1 cellular context compared by ENCODE assay signal in the genomic region with DNA sequence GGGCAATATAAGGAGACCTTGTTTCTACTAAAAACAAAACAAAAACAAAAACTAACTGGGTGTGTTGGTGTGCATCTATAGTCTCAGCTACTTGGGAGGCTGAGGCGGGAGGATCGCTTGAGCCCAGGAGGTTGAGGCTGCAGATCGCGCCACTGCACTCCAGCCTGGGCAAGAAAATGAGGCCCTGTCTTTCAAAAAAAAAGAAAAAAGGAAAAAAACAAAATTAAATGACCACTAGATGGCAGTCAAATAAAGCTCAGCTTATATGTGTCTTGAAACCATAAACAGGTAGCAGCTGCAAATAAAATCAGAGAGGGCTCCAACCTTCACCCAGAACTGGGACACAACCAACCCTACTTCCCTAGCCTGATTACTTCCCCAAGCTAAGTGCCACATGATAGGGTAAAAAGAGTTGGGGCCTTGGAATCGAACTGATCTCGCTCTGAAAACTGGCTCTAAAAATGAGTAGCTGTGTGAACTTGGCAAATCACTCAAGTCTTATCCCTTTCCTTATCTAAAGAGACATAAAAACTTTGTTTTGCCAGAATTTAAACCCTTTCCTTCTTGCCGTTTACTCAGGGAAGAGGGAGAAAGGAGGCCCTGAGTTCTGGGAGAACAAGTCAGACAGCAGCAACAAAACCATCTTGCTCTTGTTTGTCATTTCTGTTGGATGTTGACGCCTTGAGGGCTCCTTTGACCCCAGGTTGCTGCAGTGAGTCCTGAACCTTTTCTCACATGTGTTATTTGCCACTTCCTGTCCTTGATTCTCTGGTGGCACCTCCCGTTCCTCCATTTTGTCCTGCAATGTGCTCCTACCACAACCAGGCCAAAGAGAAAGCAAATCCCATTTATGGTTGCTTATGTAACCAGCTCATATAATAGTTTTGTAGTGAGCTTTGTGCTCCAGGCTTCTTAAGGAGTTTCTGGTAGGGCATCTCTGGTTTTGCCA.
TF ChIP-seq lines count a peak whose summit lies in the region.

No MANE protein-coding gene starts in this region.

TF ChIP-seq in HEK293, 187 proteins besides CTCF, POLR2A, EP300 and RAD21 (continued from another document):
- TF ChIP-seq, protein P1, sequence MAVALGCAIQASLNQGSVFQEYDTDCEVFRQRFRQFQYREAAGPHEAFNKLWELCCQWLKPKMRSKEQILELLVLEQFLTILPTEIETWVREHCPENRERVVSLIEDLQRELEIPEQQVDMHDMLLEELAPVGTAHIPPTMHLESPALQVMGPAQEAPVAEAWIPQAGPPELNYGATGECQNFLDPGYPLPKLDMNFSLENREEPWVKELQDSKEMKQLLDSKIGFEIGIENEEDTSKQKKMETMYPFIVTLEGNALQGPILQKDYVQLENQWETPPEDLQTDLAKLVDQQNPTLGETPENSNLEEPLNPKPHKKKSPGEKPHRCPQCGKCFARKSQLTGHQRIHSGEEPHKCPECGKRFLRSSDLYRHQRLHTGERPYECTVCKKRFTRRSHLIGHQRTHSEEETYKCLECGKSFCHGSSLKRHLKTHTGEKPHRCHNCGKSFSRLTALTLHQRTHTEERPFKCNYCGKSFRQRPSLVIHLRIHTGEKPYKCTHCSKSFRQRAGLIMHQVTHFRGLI (tag by site-specific recombination; IDR thresholded peaks at IDR 0.05) = no peak
- TF ChIP-seq, protein P2, sequence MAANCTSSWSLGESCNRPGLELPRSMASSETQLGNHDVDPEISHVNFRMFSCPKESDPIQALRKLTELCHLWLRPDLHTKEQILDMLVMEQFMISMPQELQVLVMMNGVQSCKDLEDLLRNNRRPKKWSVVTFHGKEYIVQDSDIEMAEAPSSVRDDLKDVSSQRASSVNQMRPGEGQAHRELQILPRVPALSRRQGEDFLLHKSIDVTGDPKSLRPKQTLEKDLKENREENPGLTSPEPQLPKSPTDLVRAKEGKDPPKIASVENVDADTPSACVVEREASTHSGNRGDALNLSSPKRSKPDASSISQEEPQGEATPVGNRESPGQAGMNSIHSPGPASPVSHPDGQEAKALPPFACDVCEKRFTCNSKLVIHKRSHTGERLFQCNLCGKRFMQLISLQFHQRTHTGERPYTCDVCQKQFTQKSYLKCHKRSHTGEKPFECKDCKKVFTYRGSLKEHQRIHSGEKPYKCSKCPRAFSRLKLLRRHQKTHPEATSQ (tag by site-specific recombination; IDR thresholded peaks at IDR 0.05) = 0 out of 2 replicates have a peak, but pooled peaks have one; percentile 45
- TF ChIP-seq ZSCAN30 (tag by site-specific recombination; IDR thresholded peaks at IDR 0.05) (0 out of 2 replicates have a peak, but pooled peaks have one; percentile 9), ZNF174 (tag by site-specific recombination; IDR thresholded peaks at IDR 0.05) (no peak), ZNF549 (tag by site-specific recombination; IDR thresholded peaks at IDR 0.05) (no peak), KLF7 (tag by site-specific recombination; IDR thresholded peaks at IDR 0.05; ENCODE audit: borderline replicate concordance) (no peak), ZNF670 (tag by site-specific recombination; IDR thresholded peaks at IDR 0.05; ENCODE audit: low read depth) (no peak), ZBTB17 (tag by site-specific recombination; IDR thresholded peaks at IDR 0.05) (peak; percentile 49)
- TF ChIP-seq, protein P3, sequence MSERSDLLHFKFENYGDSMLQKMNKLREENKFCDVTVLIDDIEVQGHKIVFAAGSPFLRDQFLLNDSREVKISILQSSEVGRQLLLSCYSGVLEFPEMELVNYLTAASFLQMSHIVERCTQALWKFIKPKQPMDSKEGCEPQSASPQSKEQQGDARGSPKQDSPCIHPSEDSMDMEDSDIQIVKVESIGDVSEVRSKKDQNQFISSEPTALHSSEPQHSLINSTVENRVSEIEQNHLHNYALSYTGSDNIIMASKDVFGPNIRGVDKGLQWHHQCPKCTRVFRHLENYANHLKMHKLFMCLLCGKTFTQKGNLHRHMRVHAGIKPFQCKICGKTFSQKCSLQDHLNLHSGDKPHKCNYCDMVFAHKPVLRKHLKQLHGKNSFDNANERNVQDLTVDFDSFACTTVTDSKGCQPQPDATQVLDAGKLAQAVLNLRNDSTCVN (tag by site-specific recombination; optimal IDR thresholded peaks at IDR 0.05) = no peak
- TF ChIP-seq, protein P4, sequence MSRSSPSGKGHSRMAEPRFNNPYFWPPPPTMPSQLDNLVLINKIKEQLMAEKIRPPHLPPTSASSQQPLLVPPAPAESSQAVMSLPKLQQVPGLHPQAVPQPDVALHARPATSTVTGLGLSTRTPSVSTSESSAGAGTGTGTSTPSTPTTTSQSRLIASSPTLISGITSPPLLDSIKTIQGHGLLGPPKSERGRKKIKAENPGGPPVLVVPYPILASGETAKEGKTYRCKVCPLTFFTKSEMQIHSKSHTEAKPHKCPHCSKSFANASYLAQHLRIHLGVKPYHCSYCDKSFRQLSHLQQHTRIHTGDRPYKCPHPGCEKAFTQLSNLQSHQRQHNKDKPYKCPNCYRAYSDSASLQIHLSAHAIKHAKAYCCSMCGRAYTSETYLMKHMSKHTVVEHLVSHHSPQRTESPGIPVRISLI (tag by site-specific recombination; IDR thresholded peaks at IDR 0.05) = peak; percentile 95
TF ChIP-seq in HEK293: peak in this region for 16.
